ENCODE assay signal across 21 cellular contexts in genomic region chr9:107841078-107841477, GRCh38.
DNase-seq lines count a peak whose midpoint lies in the region; ATAC-seq and TF ChIP-seq lines count a peak whose summit lies in the region.
"Had no signal": no experiment of that assay in that cellular context is flagged by ENCODE, and none has a peak within 500 bp of the region (broad histone marks: within the 10 kb centered on the region; RNA-seq: fewer than 3 reads in every experiment).

No MANE protein-coding gene starts in this region.

- intact Hi-C loops in body of pancreas (cut with DNase I): no loop called here

- TF ChIP-seq CTCF in body of pancreas (IDR thresholded peaks at IDR 0.05): no peak

- WGBS in body of pancreas, 2 donors: 60 to 76% methylated on average over 2 of the region's 2 CpGs

- ATAC-seq in GM18858 (IDR thresholded peaks at IDR 0.05; ENCODE audit: unreplicated experiment) (no peak), body of pancreas (no peak), HG03354 (IDR thresholded peaks at IDR 0.05; ENCODE audit: poor library complexity, severe bottlenecking, unreplicated experiment) (no peak)
- ATAC-seq: Right ventricle myocardium inferior had no signal

- H3K36me3 ChIP-seq in BLaER1 treated with 17β-estradiol and CSF1 and Interleukin-3, amounts not matched to agents 10 nM and 100 nM: no peaks in the 10 kb centered on the region
- H3K36me3 ChIP-seq in body of pancreas (replicated peaks in 1 of 2; ENCODE audit: insufficient read depth in 1 of 2, low read depth in 2 of 2): no peaks in the 10 kb centered on the region
- H3K36me3 ChIP-seq: HAP-1 had no signal

- no peak for TF ChIP-seq POLR2A in body of pancreas (IDR thresholded peaks at IDR 0.05)

- H4K20me1 ChIP-seq in BLaER1 treated with 17β-estradiol and CSF1 and Interleukin-3, amounts not matched to agents 10 nM and 100 nM: no peaks in the 10 kb centered on the region

- H3K4me3 ChIP-seq in BLaER1 treated with 17β-estradiol and CSF1 and Interleukin-3, amounts not matched to agents 10 nM and 100 nM: no peak overlapping the region
- no peak overlapping the region for H3K4me3 ChIP-seq in body of pancreas
- H3K4me3 ChIP-seq: GM23248, HAP-1, SK-N-MC had no signal

- H3K9me3 ChIP-seq in BLaER1 treated with 17β-estradiol and CSF1 and Interleukin-3, amounts not matched to agents 10 nM and 100 nM (replicated peaks in 1 of 11): no peaks in the 10 kb centered on the region
- no peaks in the 10 kb centered on the region for H3K9me3 ChIP-seq in body of pancreas
- H3K9me3 ChIP-seq: HAP-1 had no signal

- peak overlapping the region in 7 of 11 experiments; percentile 33 to 85 (median 75); a peak in 14 of 22 replicates for H3K4me2 ChIP-seq in BLaER1 treated with 17β-estradiol and CSF1 and Interleukin-3, amounts not matched to agents 10 nM and 100 nM

- peak; percentile 91 for DNase-seq in MV-4-11 (lab: John Stamatoyannopoulos, UW)
- DNase-seq in SKM-1 treated with dmso at 0.1 percent for 144 hours (lab: John Stamatoyannopoulos, UW; ENCODE audit: unreplicated experiment): peak; percentile 29
- peak; percentile 16 for DNase-seq in medulla oblongata (ENCODE audit: extremely low spot score)
- no peak for DNase-seq in body of pancreas
- no peak for DNase-seq in T-helper 2 cell
- DNase-seq: 8988T; CD4-positive, alpha-beta memory T cell; DMS153; GF-D8; GM23248; NCI-H1048; NCI-H1436; NCI-H2029; NCI-H2171; NCI-H526 had no signal

- no peaks in the 10 kb centered on the region for H3K27me3 ChIP-seq in BLaER1 treated with 17β-estradiol and CSF1 and Interleukin-3, amounts not matched to agents 10 nM and 100 nM
- no peaks in the 10 kb centered on the region for H3K27me3 ChIP-seq in body of pancreas

- peaks cover 0 to 48% (median 23%) of the 10 kb centered on the region in 10 experiments; a peak in 13 of 20 replicates for H3K4me1 ChIP-seq in BLaER1 treated with 17β-estradiol and CSF1 and Interleukin-3, amounts not matched to agents 10 nM and 100 nM
- H3K4me1 ChIP-seq in body of pancreas: no peaks in the 10 kb centered on the region
- H3K4me1 ChIP-seq: HAP-1 had no signal

- H3K9ac ChIP-seq in BLaER1 treated with 17β-estradiol and CSF1 and Interleukin-3, amounts not matched to agents 10 nM and 100 nM: peak overlapping the region in 1 of 11 experiments; percentile 50; a peak in 2 of 22 replicates
- H3K9ac ChIP-seq: GM23248 had no signal

- H3K27ac ChIP-seq in BLaER1 treated with 17β-estradiol and CSF1 and Interleukin-3, amounts not matched to agents 10 nM and 100 nM: peak overlapping the region in 4 of 11 experiments; percentile 39 to 66 (median 54); a peak in 9 of 22 replicates
- no peak overlapping the region for H3K27ac ChIP-seq in body of pancreas
- H3K27ac ChIP-seq: GM23248, SK-N-MC had no signal

Comparison
In these comparisons a context has a peak if more than half of its experiments do, and no peak if none do; other contexts are left out.
1. DNase-seq: peak in MV-4-11 (single experiment), SKM-1 treated with dmso at 0.1 percent for 144 hours (single experiment) and medulla oblongata (single experiment); none in body of pancreas (0 of 4) and T-helper 2 cell (0 of 5).